ENCODE assay signal across 9 cellular contexts in the genomic region with DNA sequence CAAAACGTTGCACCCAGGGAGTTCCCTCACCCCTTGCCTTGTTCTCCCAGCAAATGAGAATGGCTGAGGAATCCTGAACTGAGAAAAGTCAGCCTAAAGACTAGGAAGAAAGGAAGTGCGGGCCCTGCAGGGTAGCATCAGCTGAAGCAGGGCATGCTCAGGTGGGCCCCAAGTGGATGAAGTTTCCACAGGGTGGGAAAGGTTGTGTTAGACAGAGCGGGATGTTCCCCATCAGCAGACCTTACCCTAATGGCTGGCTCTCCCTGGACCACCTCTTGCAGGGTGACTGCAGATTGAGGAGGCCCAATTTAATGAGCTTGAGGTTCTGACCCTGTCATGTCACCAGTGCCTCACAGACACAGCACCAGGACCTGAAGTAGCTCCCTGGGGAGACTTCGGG.
"Had no signal": no experiment of that assay in that cellular context is flagged by ENCODE, and none has a peak within 500 bp of the region (broad histone marks: within the 10 kb centered on the region; RNA-seq: fewer than 3 reads in every experiment).

No MANE protein-coding gene starts in this region.

- H3K4me2 ChIP-seq: GM23338, KMS-11 had no signal

- H3K4me3 Mint-ChIP-seq: GM23338, HFFc6, IgD-negative memory B cell had no signal

- H3K9me3 Mint-ChIP-seq: GM23338, HFFc6 had no signal

- H3K27ac Mint-ChIP-seq: GM23338, HFFc6, IgD-negative memory B cell had no signal

- DNase-seq: HFFc6, KBM-7 had no signal

- H3K36me3 ChIP-seq: HAP-1 had no signal

- H3K27me3 Mint-ChIP-seq: IgD-negative memory B cell had no signal

- H3K9me3 ChIP-seq: HAP-1 had no signal

- H2AFZ ChIP-seq: GM23338 had no signal

- H3K4me1 Mint-ChIP-seq: GM23338, IgD-negative memory B cell had no signal

- H3K9ac ChIP-seq: KMS-11 had no signal

- H3K27ac ChIP-seq: HL-60, KMS-11 had no signal

- H3K4me1 ChIP-seq: HAP-1 had no signal

- H3K4me3 ChIP-seq: GM23338, HAP-1 had no signal

- ATAC-seq: GM23338, HCT116, HepG2 had no signal

- H3K36me3 Mint-ChIP-seq: IgD-negative memory B cell had no signal
